In the genomic region with DNA sequence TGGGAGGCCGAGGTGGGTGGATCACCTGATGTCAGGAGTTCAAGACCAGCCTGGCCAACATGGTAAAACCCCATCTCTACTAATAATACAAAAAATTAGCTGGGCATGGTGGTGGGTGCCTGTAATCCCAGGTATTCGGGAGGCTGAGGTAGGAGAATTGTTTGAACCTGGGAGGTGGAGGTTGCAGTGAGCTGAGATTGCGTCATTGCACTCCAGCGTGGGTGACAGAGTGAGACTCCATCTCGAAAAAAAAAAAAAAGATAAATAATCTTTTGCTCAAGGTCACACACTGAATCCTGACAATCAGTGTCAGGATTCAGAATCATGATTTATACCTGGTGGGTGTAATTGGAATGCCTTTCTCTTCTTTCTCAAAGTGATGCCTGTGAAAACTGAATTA, we compare ENCODE assay signal across 15 cellular contexts. TPM values are rescaled to one million over a fixed set of nuclear protein-coding genes. Genes with fewer than 3 reads are reported as not detected.
"Had no signal": no experiment of that assay in that cellular context is flagged by ENCODE, and none has a peak within 500 bp of the region (broad histone marks: within the 10 kb centered on the region; RNA-seq: fewer than 3 reads in every experiment).

No MANE protein-coding gene starts in this region.

RNA-seq across cellular contexts. Expression of a gene that starts 5.8 kb away (rescaled TPM):
- total RNA-seq: activated naive CD4-positive, alpha-beta T cell treated with anti-CD3 and anti-CD28 coated beads for 36 hours; activated naive CD4-positive, alpha-beta T cell treated with anti-CD3 and anti-CD28 coated beads, Interleukin-2, amount 50 U/mL, for 72 hours; activated naive CD8-positive, alpha-beta T cell treated with anti-CD3 and anti-CD28 coated beads for 36 hours; activated naive CD8-positive, alpha-beta T cell treated with anti-CD3 and anti-CD28 coated beads, Interleukin-2, amount 10 ng/mL, durations not matched to agents 7 days and 5 days; activated T-cell treated with anti-CD3 and anti-CD28 coated beads, Interleukin-2, amount 50 U/mL, for 4 hours; activated T-cell treated with anti-CD3 and anti-CD28 coated beads, Interleukin-2, amount 50 U/mL, for 72 hours; activated T-helper 1 cell treated with anti-CD3 and anti-CD28 coated beads, Interleukin-12 subunit alpha, Interleukin-12 subunit beta, Interleukin-2, Interleukin-4 antibody, amounts not matched to agents 30 ng/mL and 10 ng/mL and 1 ng/mL, durations not matched to agents 14 hours and 24 hours and 36 hours; activated T-helper 17 cell treated with anti-CD3 and anti-CD28 coated beads, Interleukin-2, amount 50 U/mL, for 72 hours; activated T-helper 2 cell treated with anti-CD3 and anti-CD28 coated beads, Interferon-gamma antibody, Interleukin-2, Interleukin-4, amounts not matched to agents 10 μg/mL and 5 μg/mL and 100 μg/mL, durations not matched to agents 14 hours and 24 hours and 36 hours; aorta; astrocyte; body of pancreas; bronchial epithelial cell; cardiac septum; chondrocyte had no signal
- polyA plus RNA-seq: aorta had no signal
